Comparison of ENCODE assay signal across 8 cellular contexts in genomic region chr5:150356575-150357284, GRCh38. TPM values are rescaled to one million over a fixed set of nuclear protein-coding genes. Genes with fewer than 3 reads are reported as not detected.
DNase-seq lines count a peak whose midpoint lies in the region; ATAC-seq and TF ChIP-seq lines count a peak whose summit lies in the region.

No MANE protein-coding gene starts in this region.

- no peaks in the 10 kb centered on the region for H3K9me3 ChIP-seq in iPS-18c (ENCODE audit: control insufficient read depth, insufficient read depth, low read length)

- POLR2A ChIA-PET in activated CD8-positive, alpha-beta T cell treated with anti-CD3 and anti-CD28 coated beads, Interleukin-2, amount 10 ng/mL, durations not matched to agents 7 days and 5 days (lab: Charles Lee): interaction anchor here (0.6 to 1.3 kb wide), 2 partner anchors 56 to 209 kb away, joined by 3 to 6 read pairs; partner anchors contain the start of gene CD74

- no peaks in the 10 kb centered on the region for H3K9me3 Mint-ChIP-seq in activated CD8-positive, alpha-beta T cell treated with anti-CD3 and anti-CD28 coated beads, Interleukin-2, amount 10 ng/mL, durations not matched to agents 7 days and 5 days (ENCODE audit: insufficient read depth)
- no peaks in the 10 kb centered on the region for H3K9me3 Mint-ChIP-seq in stimulated activated effector memory CD8-positive, alpha-beta T cell treated with anti-CD3 and anti-CD28 coated beads, Interleukin-12 subunit alpha, Interleukin-12 subunit beta, amount 100 ng/mL, for 72 hours

- in situ Hi-C loops in GM13976 (cut with MboI; ENCODE audit: low sequenced_read_pairs, unreplicated experiment): no loop called here

- H3K27me3 Mint-ChIP-seq in activated CD8-positive, alpha-beta T cell treated with anti-CD3 and anti-CD28 coated beads, Interleukin-2, amount 10 ng/mL, durations not matched to agents 7 days and 5 days (ENCODE audit: low read depth): no peaks in the 10 kb centered on the region

- DNase-seq in HL-60 (ENCODE audit: low read depth in 1 of 2, low spot score in 1 of 2) (no peak), GM13976 (ENCODE audit: low spot score) (no peak), Ammon's horn (ENCODE audit: low spot score) (no peak), T1000 (lab: John Stamatoyannopoulos, UW) (no peak)
- peak; percentile 24 for DNase-seq in activated CD8-positive, alpha-beta T cell treated with anti-CD3 and anti-CD28 coated beads, Interleukin-2, amount 10 ng/mL, durations not matched to agents 7 days and 5 days
- DNase-seq in stimulated activated effector memory CD8-positive, alpha-beta T cell treated with anti-CD3 and anti-CD28 coated beads, Interleukin-12 subunit alpha, Interleukin-12 subunit beta, amount 100 ng/mL, for 72 hours (ENCODE audit: low spot score in 2 of 2): no peak

- TF ChIP-seq CTCF in HL-60 (IDR thresholded peaks at IDR 0.05; ENCODE audit: insufficient read depth, low read length) (no peak), GM13976 (IDR thresholded peaks at IDR 0.05; ENCODE audit: borderline replicate concordance, control extremely low read depth, extremely low read depth, insufficient read depth, missing control alignments) (no peak)

- H3K36me3 Mint-ChIP-seq in activated CD8-positive, alpha-beta T cell treated with anti-CD3 and anti-CD28 coated beads, Interleukin-2, amount 10 ng/mL, durations not matched to agents 7 days and 5 days (ENCODE audit: low read depth): peaks cover 24% of the 10 kb centered on the region
- peaks cover 37% of the 10 kb centered on the region for H3K36me3 Mint-ChIP-seq in stimulated activated effector memory CD8-positive, alpha-beta T cell treated with anti-CD3 and anti-CD28 coated beads, Interleukin-12 subunit alpha, Interleukin-12 subunit beta, amount 100 ng/mL, for 72 hours

- CTCF ChIA-PET in activated CD8-positive, alpha-beta T cell treated with anti-CD3 and anti-CD28 coated beads, Interleukin-2, amount 10 ng/mL, durations not matched to agents 7 days and 5 days (lab: Charles Lee): interaction anchor here (1.5 kb wide), 1 partner anchor 55 kb away, joined by 4 read pairs; no protein-coding TSS in a partner anchor

- H3K4me3 ChIP-seq in HL-60 (replicated peaks; ENCODE audit: insufficient read depth, low read length) (peak overlapping the region; percentile 93), iPS-18c (ENCODE audit: insufficient read depth, low read depth, low read length) (peak overlapping the region; percentile 32; the same call in 1 of the 2 replicates)

- H3K27me3 ChIP-seq in HL-60 (ENCODE audit: insufficient read depth, poor library complexity, severe bottlenecking): no peaks in the 10 kb centered on the region

- ATAC-seq in activated CD8-positive, alpha-beta T cell treated with anti-CD3 and anti-CD28 coated beads, Interleukin-2, amount 10 ng/mL, durations not matched to agents 7 days and 5 days: no peak
- no peak for ATAC-seq in stimulated activated effector memory CD8-positive, alpha-beta T cell treated with anti-CD3 and anti-CD28 coated beads, Interleukin-12 subunit alpha, Interleukin-12 subunit beta, amount 100 ng/mL, for 72 hours
- ATAC-seq in GM21825 (IDR thresholded peaks at IDR 0.05; ENCODE audit: unreplicated experiment): no peak

- no peak overlapping the region for H3K27ac ChIP-seq in HL-60 (replicated peaks)

- peak overlapping the region; percentile 87 for H3K4me3 Mint-ChIP-seq in activated CD8-positive, alpha-beta T cell treated with anti-CD3 and anti-CD28 coated beads, Interleukin-2, amount 10 ng/mL, durations not matched to agents 7 days and 5 days
- peak overlapping the region; percentile 83 for H3K4me3 Mint-ChIP-seq in stimulated activated effector memory CD8-positive, alpha-beta T cell treated with anti-CD3 and anti-CD28 coated beads, Interleukin-12 subunit alpha, Interleukin-12 subunit beta, amount 100 ng/mL, for 72 hours

- peaks cover 33% of the 10 kb centered on the region for H3K4me1 Mint-ChIP-seq in activated CD8-positive, alpha-beta T cell treated with anti-CD3 and anti-CD28 coated beads, Interleukin-2, amount 10 ng/mL, durations not matched to agents 7 days and 5 days (ENCODE audit: low read depth)
- peaks cover 36% of the 10 kb centered on the region for H3K4me1 Mint-ChIP-seq in stimulated activated effector memory CD8-positive, alpha-beta T cell treated with anti-CD3 and anti-CD28 coated beads, Interleukin-12 subunit alpha, Interleukin-12 subunit beta, amount 100 ng/mL, for 72 hours

- peak overlapping the region; percentile 87 for H3K27ac Mint-ChIP-seq in activated CD8-positive, alpha-beta T cell treated with anti-CD3 and anti-CD28 coated beads, Interleukin-2, amount 10 ng/mL, durations not matched to agents 7 days and 5 days
- H3K27ac Mint-ChIP-seq in stimulated activated effector memory CD8-positive, alpha-beta T cell treated with anti-CD3 and anti-CD28 coated beads, Interleukin-12 subunit alpha, Interleukin-12 subunit beta, amount 100 ng/mL, for 72 hours: peak overlapping the region; percentile 93

RNA-seq across cellular contexts. Expression of gene TCOF1, which starts 0.8 kb away (rescaled TPM):
- total RNA-seq in activated CD8-positive, alpha-beta T cell treated with anti-CD3 and anti-CD28 coated beads, Interleukin-2, amount 10 ng/mL, durations not matched to agents 7 days and 5 days: 10 to 100 TPM; 79.0 to 81.3 TPM

RNA-seq across cellular contexts. Expression of gene ARSI, which starts 54.0 kb away (rescaled TPM):
- total RNA-seq in activated CD8-positive, alpha-beta T cell treated with anti-CD3 and anti-CD28 coated beads, Interleukin-2, amount 10 ng/mL, durations not matched to agents 7 days and 5 days: not detected

RNA-seq across cellular contexts. Expression of gene CD74, which starts 56.0 kb away (rescaled TPM):
- total RNA-seq in activated CD8-positive, alpha-beta T cell treated with anti-CD3 and anti-CD28 coated beads, Interleukin-2, amount 10 ng/mL, durations not matched to agents 7 days and 5 days: 100 to 1,000 TPM; 395 to 407 TPM
